Comparison of ENCODE assay signal across 25 cellular contexts in the genomic region with DNA sequence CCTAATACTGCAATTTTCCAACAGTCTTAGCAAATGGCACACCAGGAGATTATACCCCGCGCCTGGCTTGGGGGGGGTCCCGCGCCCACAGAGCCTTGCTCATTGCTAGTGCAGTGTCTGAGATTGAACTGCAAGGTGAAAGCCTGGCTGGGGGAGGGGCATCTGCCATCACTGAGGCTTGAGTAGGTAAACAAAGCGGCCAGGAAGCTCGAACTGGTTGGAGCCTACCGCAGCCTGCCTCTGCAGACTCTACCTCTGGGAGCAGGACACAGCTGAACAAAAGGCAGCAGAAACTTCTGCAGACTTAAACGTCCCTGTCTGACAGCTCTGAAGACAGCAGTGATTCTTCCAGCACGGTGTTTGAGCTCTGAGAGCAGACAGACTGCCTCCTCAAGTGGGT.
DNase-seq lines count a peak whose midpoint lies in the region; ATAC-seq and TF ChIP-seq lines count a peak whose summit lies in the region.
"Had no signal": no experiment of that assay in that cellular context is flagged by ENCODE, and none has a peak within 500 bp of the region (broad histone marks: within the 10 kb centered on the region; RNA-seq: fewer than 3 reads in every experiment).

No MANE protein-coding gene starts in this region.

- ATAC-seq in right cardiac atrium: no peak
- ATAC-seq in left cardiac atrium: no peak
- ATAC-seq in GM18519 (IDR thresholded peaks at IDR 0.05; ENCODE audit: low FRiP score, unreplicated experiment): no peak
- ATAC-seq: A549, GM12878 had no signal

- H3K9me3 ChIP-seq in right cardiac atrium (ENCODE audit: control insufficient read depth, low read length): no peaks in the 10 kb centered on the region
- H3K9me3 ChIP-seq in endodermal cell (ENCODE audit: control insufficient read depth, low read length): peaks cover 7% of the 10 kb centered on the region
- H3K9me3 ChIP-seq: A549, BE2C, HAP-1 had no signal

- H3K4me1 ChIP-seq in right cardiac atrium (ENCODE audit: control insufficient read depth, insufficient read depth, low read length) (peaks cover 1% of the 10 kb centered on the region), endodermal cell (ENCODE audit: control insufficient read depth, insufficient read depth, low read length) (no peaks in the 10 kb centered on the region)
- H3K4me1 ChIP-seq: BE2C, HAP-1 had no signal

- no peak overlapping the region for H3K27ac ChIP-seq in right cardiac atrium (ENCODE audit: low read length)
- no peak overlapping the region for H3K27ac ChIP-seq in endodermal cell (ENCODE audit: low read depth, low read length)
- H3K27ac ChIP-seq: A549; BLaER1 treated with 17β-estradiol and CSF1 and Interleukin-3, amounts not matched to agents 10 nM and 100 nM had no signal

- no peak overlapping the region for H3K9ac ChIP-seq in endodermal cell (ENCODE audit: extremely low read depth, low read length, poor library complexity, severe bottlenecking)
- H3K9ac ChIP-seq: BLaER1 treated with 17β-estradiol and CSF1 and Interleukin-3, amounts not matched to agents 10 nM and 100 nM had no signal

- H3K27me3 Mint-ChIP-seq in endodermal cell (ENCODE audit: insufficient read depth): peaks cover 4% of the 10 kb centered on the region
- H3K27me3 Mint-ChIP-seq: CD4-positive, alpha-beta T cell had no signal

- no peak for TF ChIP-seq CTCF in endodermal cell (conservative IDR thresholded peaks at IDR 0.05)

- no peaks in the 10 kb centered on the region for H3K27me3 ChIP-seq in right cardiac atrium (ENCODE audit: control insufficient read depth, insufficient read depth)
- no peaks in the 10 kb centered on the region for H3K27me3 ChIP-seq in endodermal cell (ENCODE audit: control insufficient read depth, insufficient read depth, low read length, poor library complexity, severe bottlenecking)
- H3K27me3 ChIP-seq: BE2C; BLaER1 treated with 17β-estradiol and CSF1 and Interleukin-3, amounts not matched to agents 10 nM and 100 nM had no signal

- 94% methylated on average over 9 of the region's 9 CpGs for WGBS in right cardiac atrium
- 87 to 91% methylated on average over 7 to 9 of the region's 9 CpGs for WGBS in endodermal cell (ENCODE audit: insufficient coverage in 1 of 2, insufficient read length in 1 of 2), 2 experiments

- DNase-seq in right cardiac atrium (peak in 2 of 3 donors; percentile 40 to 48), left cardiac atrium (no peak), DMS53 (lab: John Stamatoyannopoulos, UW) (peak; percentile 83), NCI-H510A treated with DMSO at 0.1 percent for 48 hours (lab: John Stamatoyannopoulos, UW) (peak; percentile 30), endodermal cell (no peak), erythroblast (lab: John Stamatoyannopoulos, UW) (no peak)
- DNase-seq: 8988T; ACHN; AML-193; BE2C; Calu3; CD4-positive, alpha-beta T cell; CD8-positive, alpha-beta memory T cell; COR-L47; DMS79; EL; GDM1; GOT3; HFFc6 had no signal

- H3K36me3 Mint-ChIP-seq in endodermal cell (ENCODE audit: low read depth): peaks cover 6% of the 10 kb centered on the region

- H3K4me3 Mint-ChIP-seq in endodermal cell: no peak overlapping the region
- H3K4me3 Mint-ChIP-seq: CD4-positive, alpha-beta T cell; CD8-positive, alpha-beta memory T cell; HFFc6 had no signal

- no peaks in the 10 kb centered on the region for H3K36me3 ChIP-seq in endodermal cell (ENCODE audit: control insufficient read depth, insufficient read depth, low read length)
- H3K36me3 ChIP-seq: BE2C; BLaER1 treated with 17β-estradiol and CSF1 and Interleukin-3, amounts not matched to agents 10 nM and 100 nM; HAP-1 had no signal

- no peak overlapping the region for H3K27ac Mint-ChIP-seq in endodermal cell
- H3K27ac Mint-ChIP-seq: CD14-positive monocyte; CD4-positive, alpha-beta T cell; CD8-positive, alpha-beta memory T cell; HFFc6 had no signal

- intact Hi-C loops in right cardiac atrium (cut with DNase I) (no loop called here), left cardiac atrium (cut with DNase I) (no loop called here)

- TF ChIP-seq POLR2A in erythroblast (IDR thresholded peaks at IDR 0.05; ENCODE audit: low read length): no peak

- no peak overlapping the region for H3K4me3 ChIP-seq in right cardiac atrium (ENCODE audit: low read length)
- H3K4me3 ChIP-seq in endodermal cell (ENCODE audit: low read length): no peak overlapping the region
- H3K4me3 ChIP-seq: A549; BLaER1 treated with 17β-estradiol and CSF1 and Interleukin-3, amounts not matched to agents 10 nM and 100 nM; GM12878; HAP-1 had no signal

- H3K4me1 Mint-ChIP-seq in endodermal cell: peaks cover 4% of the 10 kb centered on the region
- H3K4me1 Mint-ChIP-seq: CD8-positive, alpha-beta memory T cell had no signal

- peaks cover 25% of the 10 kb centered on the region for H3K9me3 Mint-ChIP-seq in endodermal cell
- H3K9me3 Mint-ChIP-seq: HFFc6 had no signal

Comparison
In these comparisons a context has a peak if more than half of its experiments do, and no peak if none do; other contexts are left out.
1. DNase-seq: peak in right cardiac atrium (2 of 3), DMS53 (single experiment) and NCI-H510A treated with DMSO at 0.1 percent for 48 hours (single experiment); none in left cardiac atrium (single experiment), endodermal cell (single experiment) and erythroblast (0 of 2).